In the genomic region with DNA sequence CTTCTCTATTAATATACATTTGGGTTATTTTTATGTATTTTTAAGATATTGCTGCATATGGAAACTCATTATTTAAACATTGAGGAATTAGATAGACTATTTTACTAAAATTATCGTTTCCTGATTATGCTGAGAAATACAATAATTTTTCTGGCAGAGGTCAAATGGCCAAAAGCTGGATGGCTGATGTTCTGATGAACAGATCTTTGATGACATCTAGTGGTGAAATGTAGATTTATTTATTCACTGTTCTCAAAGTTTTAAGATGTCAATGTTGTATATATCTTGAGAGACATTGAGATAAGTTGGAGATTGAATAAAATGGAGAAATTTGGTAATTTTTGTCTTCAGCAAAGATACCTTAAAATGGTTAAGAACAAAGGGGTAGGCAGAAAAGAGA, we compare ENCODE assay signal across 1 cellular context.
TF ChIP-seq lines count a peak whose summit lies in the region.

No MANE protein-coding gene starts in this region.

TF ChIP-seq in H1, 55 proteins besides CTCF, POLR2A, EP300 and RAD21 (continued from another document):
- TF ChIP-seq, protein P1, sequence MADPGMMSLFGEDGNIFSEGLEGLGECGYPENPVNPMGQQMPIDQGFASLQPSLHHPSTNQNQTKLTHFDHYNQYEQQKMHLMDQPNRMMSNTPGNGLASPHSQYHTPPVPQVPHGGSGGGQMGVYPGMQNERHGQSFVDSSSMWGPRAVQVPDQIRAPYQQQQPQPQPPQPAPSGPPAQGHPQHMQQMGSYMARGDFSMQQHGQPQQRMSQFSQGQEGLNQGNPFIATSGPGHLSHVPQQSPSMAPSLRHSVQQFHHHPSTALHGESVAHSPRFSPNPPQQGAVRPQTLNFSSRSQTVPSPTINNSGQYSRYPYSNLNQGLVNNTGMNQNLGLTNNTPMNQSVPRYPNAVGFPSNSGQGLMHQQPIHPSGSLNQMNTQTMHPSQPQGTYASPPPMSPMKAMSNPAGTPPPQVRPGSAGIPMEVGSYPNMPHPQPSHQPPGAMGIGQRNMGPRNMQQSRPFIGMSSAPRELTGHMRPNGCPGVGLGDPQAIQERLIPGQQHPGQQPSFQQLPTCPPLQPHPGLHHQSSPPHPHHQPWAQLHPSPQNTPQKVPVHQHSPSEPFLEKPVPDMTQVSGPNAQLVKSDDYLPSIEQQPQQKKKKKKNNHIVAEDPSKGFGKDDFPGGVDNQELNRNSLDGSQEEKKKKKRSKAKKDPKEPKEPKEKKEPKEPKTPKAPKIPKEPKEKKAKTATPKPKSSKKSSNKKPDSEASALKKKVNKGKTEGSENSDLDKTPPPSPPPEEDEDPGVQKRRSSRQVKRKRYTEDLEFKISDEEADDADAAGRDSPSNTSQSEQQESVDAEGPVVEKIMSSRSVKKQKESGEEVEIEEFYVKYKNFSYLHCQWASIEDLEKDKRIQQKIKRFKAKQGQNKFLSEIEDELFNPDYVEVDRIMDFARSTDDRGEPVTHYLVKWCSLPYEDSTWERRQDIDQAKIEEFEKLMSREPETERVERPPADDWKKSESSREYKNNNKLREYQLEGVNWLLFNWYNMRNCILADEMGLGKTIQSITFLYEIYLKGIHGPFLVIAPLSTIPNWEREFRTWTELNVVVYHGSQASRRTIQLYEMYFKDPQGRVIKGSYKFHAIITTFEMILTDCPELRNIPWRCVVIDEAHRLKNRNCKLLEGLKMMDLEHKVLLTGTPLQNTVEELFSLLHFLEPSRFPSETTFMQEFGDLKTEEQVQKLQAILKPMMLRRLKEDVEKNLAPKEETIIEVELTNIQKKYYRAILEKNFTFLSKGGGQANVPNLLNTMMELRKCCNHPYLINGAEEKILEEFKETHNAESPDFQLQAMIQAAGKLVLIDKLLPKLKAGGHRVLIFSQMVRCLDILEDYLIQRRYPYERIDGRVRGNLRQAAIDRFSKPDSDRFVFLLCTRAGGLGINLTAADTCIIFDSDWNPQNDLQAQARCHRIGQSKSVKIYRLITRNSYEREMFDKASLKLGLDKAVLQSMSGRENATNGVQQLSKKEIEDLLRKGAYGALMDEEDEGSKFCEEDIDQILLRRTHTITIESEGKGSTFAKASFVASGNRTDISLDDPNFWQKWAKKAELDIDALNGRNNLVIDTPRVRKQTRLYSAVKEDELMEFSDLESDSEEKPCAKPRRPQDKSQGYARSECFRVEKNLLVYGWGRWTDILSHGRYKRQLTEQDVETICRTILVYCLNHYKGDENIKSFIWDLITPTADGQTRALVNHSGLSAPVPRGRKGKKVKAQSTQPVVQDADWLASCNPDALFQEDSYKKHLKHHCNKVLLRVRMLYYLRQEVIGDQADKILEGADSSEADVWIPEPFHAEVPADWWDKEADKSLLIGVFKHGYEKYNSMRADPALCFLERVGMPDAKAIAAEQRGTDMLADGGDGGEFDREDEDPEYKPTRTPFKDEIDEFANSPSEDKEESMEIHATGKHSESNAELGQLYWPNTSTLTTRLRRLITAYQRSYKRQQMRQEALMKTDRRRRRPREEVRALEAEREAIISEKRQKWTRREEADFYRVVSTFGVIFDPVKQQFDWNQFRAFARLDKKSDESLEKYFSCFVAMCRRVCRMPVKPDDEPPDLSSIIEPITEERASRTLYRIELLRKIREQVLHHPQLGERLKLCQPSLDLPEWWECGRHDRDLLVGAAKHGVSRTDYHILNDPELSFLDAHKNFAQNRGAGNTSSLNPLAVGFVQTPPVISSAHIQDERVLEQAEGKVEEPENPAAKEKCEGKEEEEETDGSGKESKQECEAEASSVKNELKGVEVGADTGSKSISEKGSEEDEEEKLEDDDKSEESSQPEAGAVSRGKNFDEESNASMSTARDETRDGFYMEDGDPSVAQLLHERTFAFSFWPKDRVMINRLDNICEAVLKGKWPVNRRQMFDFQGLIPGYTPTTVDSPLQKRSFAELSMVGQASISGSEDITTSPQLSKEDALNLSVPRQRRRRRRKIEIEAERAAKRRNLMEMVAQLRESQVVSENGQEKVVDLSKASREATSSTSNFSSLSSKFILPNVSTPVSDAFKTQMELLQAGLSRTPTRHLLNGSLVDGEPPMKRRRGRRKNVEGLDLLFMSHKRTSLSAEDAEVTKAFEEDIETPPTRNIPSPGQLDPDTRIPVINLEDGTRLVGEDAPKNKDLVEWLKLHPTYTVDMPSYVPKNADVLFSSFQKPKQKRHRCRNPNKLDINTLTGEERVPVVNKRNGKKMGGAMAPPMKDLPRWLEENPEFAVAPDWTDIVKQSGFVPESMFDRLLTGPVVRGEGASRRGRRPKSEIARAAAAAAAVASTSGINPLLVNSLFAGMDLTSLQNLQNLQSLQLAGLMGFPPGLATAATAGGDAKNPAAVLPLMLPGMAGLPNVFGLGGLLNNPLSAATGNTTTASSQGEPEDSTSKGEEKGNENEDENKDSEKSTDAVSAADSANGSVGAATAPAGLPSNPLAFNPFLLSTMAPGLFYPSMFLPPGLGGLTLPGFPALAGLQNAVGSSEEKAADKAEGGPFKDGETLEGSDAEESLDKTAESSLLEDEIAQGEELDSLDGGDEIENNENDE (IDR thresholded peaks at IDR 0.05; ENCODE audit: insufficient replicate concordance, low read length), result no peak
